19 cellular contexts compared by ENCODE assay signal in the genomic region with DNA sequence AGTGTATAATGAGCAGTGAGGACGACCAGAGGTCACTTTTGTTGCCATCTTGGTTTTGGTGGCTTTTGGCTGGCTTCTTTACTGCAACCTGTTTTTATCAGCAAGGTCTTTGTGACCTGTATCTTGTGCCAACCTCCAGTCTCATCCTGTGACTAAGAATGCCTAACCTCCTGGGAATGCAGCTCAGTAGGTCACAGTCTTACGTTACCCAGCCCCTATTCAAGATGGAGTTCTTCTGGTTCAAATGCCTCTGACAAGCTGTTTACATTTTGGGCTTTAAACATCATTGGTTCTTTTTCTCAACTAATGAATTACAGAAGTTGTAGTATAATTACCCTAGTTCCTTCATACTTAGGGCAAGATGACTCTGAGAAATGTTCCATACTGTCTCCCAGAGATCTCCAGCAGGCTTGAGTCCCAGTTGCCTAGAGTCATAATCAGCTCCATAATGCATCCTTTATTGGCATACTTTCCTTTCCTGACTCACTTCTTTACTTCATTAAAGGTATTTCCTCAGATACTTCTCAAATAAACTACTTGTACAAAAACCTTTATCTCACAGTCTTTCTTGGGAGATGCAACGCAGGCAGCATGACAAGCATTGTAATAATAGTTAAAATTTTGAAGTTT.
DNase-seq lines count a peak whose midpoint lies in the region; ATAC-seq and TF ChIP-seq lines count a peak whose summit lies in the region.
"Had no signal": no experiment of that assay in that cellular context is flagged by ENCODE, and none has a peak within 500 bp of the region (broad histone marks: within the 10 kb centered on the region; RNA-seq: fewer than 3 reads in every experiment).

No MANE protein-coding gene starts in this region.

- H3K9ac ChIP-seq in smooth muscle cell (ENCODE audit: low read depth) = no peak overlapping the region

- no peak overlapping the region for H3K4me2 ChIP-seq in smooth muscle cell

- H3K4me3 ChIP-seq in left ventricle myocardium inferior = no peak overlapping the region
- H3K4me3 ChIP-seq in fibroblast of mammary gland (ENCODE audit: control insufficient read depth, low read depth, low read length) = no peak overlapping the region
- no peak overlapping the region for H3K4me3 ChIP-seq in smooth muscle cell
- H3K4me3 ChIP-seq: GM12878, uterus had no signal

- no peaks in the 10 kb centered on the region for H3K27me3 ChIP-seq in left ventricle myocardium inferior (ENCODE audit: low read depth)
- H3K27me3 ChIP-seq in smooth muscle cell (ENCODE audit: low read depth) = no peaks in the 10 kb centered on the region
- H3K27me3 ChIP-seq: uterus had no signal

- no peak overlapping the region for H2AFZ ChIP-seq in smooth muscle cell (ENCODE audit: low read depth)

- H3K36me3 ChIP-seq in left ventricle myocardium inferior (no peaks in the 10 kb centered on the region), smooth muscle cell (ENCODE audit: low read depth) (no peaks in the 10 kb centered on the region)
- H3K36me3 ChIP-seq: uterus had no signal

- H3K9me3 ChIP-seq in left ventricle myocardium inferior (replicated peaks) (peaks cover 8% of the 10 kb centered on the region), smooth muscle cell (replicated peaks; ENCODE audit: low read depth) (no peaks in the 10 kb centered on the region)
- H3K9me3 ChIP-seq: uterus had no signal

- DNase-seq in left ventricle myocardium inferior (no peak), left ventricle myocardium superior (no peak), fibroblast of mammary gland (ENCODE audit: low read depth) (peak; percentile 53), smooth muscle cell (lab: John Stamatoyannopoulos, UW; ENCODE audit: unreplicated experiment) (no peak), NCI-H128 (lab: John Stamatoyannopoulos, UW; ENCODE audit: unreplicated experiment) (no peak), middle frontal gyrus (ENCODE audit: extremely low spot score, low spot score) (no peak)
- DNase-seq: activated CD4-positive, alpha-beta memory T cell treated with anti-CD3 and anti-CD28 coated beads, Interleukin-2, amount 10 ng/mL, durations not matched to agents 7 days and 5 days; activated T-cell treated with anti-CD3 and anti-CD28 coated beads, Interleukin-2, amount 50 U/mL, for 48 hours; CD8-positive, alpha-beta memory T cell; cerebellar nuclear complex; H7; mesenchymal stem cell; MM.1S; NCI-H1930; NCI-H524 treated with DMSO at 0.1 percent for 48 hours; uterus had no signal

- ATAC-seq in left ventricle myocardium superior = no peak
- ATAC-seq in SK-N-SH treated with all-trans-retinoic acid at 6 μM for 48 hours = peak; percentile 55
- ATAC-seq in HG03520 (IDR thresholded peaks at IDR 0.05; ENCODE audit: unreplicated experiment) = no peak
- ATAC-seq: GM12878 had no signal

- H3K4me1 ChIP-seq in left ventricle myocardium inferior = peaks cover 37% of the 10 kb centered on the region
- H3K4me1 ChIP-seq in smooth muscle cell (ENCODE audit: low read depth) = no peaks in the 10 kb centered on the region

- H3K27ac ChIP-seq in left ventricle myocardium inferior (replicated peaks) (peak overlapping the region; percentile 40), smooth muscle cell (ENCODE audit: low read depth) (peak overlapping the region; percentile 37)
- H3K27ac ChIP-seq: uterus had no signal

- peaks cover 63% of the 10 kb centered on the region for H3K79me2 ChIP-seq in smooth muscle cell (ENCODE audit: low read depth)

- WGBS in smooth muscle cell (ENCODE audit: low lambda C conversion rate) = 46% methylated on average over 3 of the region's 3 CpGs

- no peak for TF ChIP-seq CTCF in left ventricle myocardium inferior (IDR thresholded peaks at IDR 0.05; ENCODE audit: borderline replicate concordance)
- TF ChIP-seq CTCF in fibroblast of mammary gland (conservative IDR thresholded peaks at IDR 0.05; ENCODE audit: control insufficient read depth, insufficient read depth, low read depth, low read length) = no peak
- TF ChIP-seq CTCF in smooth muscle cell (IDR thresholded peaks at IDR 0.05; ENCODE audit: borderline replicate concordance, insufficient read depth, poor library complexity, severe bottlenecking) = no peak

- no peaks in the 10 kb centered on the region for H3F3A ChIP-seq in smooth muscle cell (ENCODE audit: low read depth)

- intact Hi-C loops in left ventricle myocardium inferior (cut with micrococcal nuclease) (no loop called here), left ventricle myocardium superior (cut with micrococcal nuclease) (no loop called here)

- peaks cover 26% of the 10 kb centered on the region for H4K20me1 ChIP-seq in smooth muscle cell (ENCODE audit: low read depth)

TF ChIP-seq in SK-N-SH treated with all-trans-retinoic acid at 6 μM for 48 hours, 23 proteins besides CTCF, POLR2A, EP300 and RAD21:
- TF ChIP-seq ZFP30 (CRISPR knock-in tag; IDR thresholded peaks at IDR 0.05) (no peak), RARB (CRISPR knock-in tag; IDR thresholded peaks at IDR 0.05) (no peak)
- TF ChIP-seq, protein P1, sequence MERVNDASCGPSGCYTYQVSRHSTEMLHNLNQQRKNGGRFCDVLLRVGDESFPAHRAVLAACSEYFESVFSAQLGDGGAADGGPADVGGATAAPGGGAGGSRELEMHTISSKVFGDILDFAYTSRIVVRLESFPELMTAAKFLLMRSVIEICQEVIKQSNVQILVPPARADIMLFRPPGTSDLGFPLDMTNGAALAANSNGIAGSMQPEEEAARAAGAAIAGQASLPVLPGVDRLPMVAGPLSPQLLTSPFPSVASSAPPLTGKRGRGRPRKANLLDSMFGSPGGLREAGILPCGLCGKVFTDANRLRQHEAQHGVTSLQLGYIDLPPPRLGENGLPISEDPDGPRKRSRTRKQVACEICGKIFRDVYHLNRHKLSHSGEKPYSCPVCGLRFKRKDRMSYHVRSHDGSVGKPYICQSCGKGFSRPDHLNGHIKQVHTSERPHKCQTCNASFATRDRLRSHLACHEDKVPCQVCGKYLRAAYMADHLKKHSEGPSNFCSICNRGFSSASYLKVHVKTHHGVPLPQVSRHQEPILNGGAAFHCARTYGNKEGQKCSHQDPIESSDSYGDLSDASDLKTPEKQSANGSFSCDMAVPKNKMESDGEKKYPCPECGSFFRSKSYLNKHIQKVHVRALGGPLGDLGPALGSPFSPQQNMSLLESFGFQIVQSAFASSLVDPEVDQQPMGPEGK (CRISPR knock-in tag; IDR thresholded peaks at IDR 0.05; ENCODE audit: borderline replicate concordance) = no peak
